In genomic region chrX:129495941-129496340, GRCh38 we compare ENCODE assay signal across 19 cellular contexts. TPM values are rescaled to one million over a fixed set of nuclear protein-coding genes. Genes with fewer than 3 reads are reported as not detected.
DNase-seq lines count a peak whose midpoint lies in the region; TF ChIP-seq lines count a peak whose summit lies in the region.
"Had no signal": no experiment of that assay in that cellular context is flagged by ENCODE, and none has a peak within 500 bp of the region (broad histone marks: within the 10 kb centered on the region; RNA-seq: fewer than 3 reads in every experiment).

No MANE protein-coding gene starts in this region.

- H4K20me1 ChIP-seq in osteoblast (ENCODE audit: insufficient read depth, low read length) = peaks cover 3% of the 10 kb centered on the region

- peak overlapping the region; percentile 76 for H3K27ac Mint-ChIP-seq in chondrocyte (ENCODE audit: unreplicated experiment)
- no peak overlapping the region for H3K27ac Mint-ChIP-seq in glutamatergic neuron (ENCODE audit: unreplicated experiment)
- no peak overlapping the region for H3K27ac Mint-ChIP-seq in activated CD4-positive, alpha-beta T cell treated with anti-CD3 and anti-CD28 coated beads, Interleukin-2, amount 10 ng/mL, durations not matched to agents 24 days and 14 days
- H3K27ac Mint-ChIP-seq: naive thymus-derived CD4-positive, alpha-beta T cell had no signal

- intact Hi-C loops in activated CD4-positive, alpha-beta T cell treated with anti-CD3 and anti-CD28 coated beads, Interleukin-2, amount 10 ng/mL, durations not matched to agents 24 days and 14 days (cut with micrococcal nuclease) = no loop called here

- TF ChIP-seq CTCF in chondrocyte (IDR thresholded peaks at IDR 0.05) (no peak), osteoblast (IDR thresholded peaks at IDR 0.05; ENCODE audit: extremely low read depth, low read depth, low read length) (no peak), glutamatergic neuron (IDR thresholded peaks at IDR 0.05; ENCODE audit: partially characterized antibody, unreplicated experiment) (no peak)

- H3K36me3 ChIP-seq in osteoblast (ENCODE audit: insufficient read depth, low read length) = peaks cover 27% of the 10 kb centered on the region

- H3K4me3 Mint-ChIP-seq in chondrocyte (ENCODE audit: unreplicated experiment) (no peak overlapping the region), glutamatergic neuron (ENCODE audit: unreplicated experiment) (no peak overlapping the region)
- H3K4me3 Mint-ChIP-seq in activated CD4-positive, alpha-beta T cell treated with anti-CD3 and anti-CD28 coated beads, Interleukin-2, amount 10 ng/mL, durations not matched to agents 24 days and 14 days = no peak overlapping the region
- H3K4me3 Mint-ChIP-seq: naive thymus-derived CD4-positive, alpha-beta T cell had no signal

- H3K27ac ChIP-seq in osteoblast (ENCODE audit: low read depth, low read length) = peak overlapping the region; percentile 46
- H3K27ac ChIP-seq: heart left ventricle, pancreas, right atrium auricular region, upper lobe of left lung had no signal

- no peaks in the 10 kb centered on the region for H3K9me3 ChIP-seq in osteoblast (ENCODE audit: low read depth, low read length)
- H3K9me3 ChIP-seq: heart left ventricle, pancreas, right atrium auricular region, upper lobe of left lung had no signal

- DNase-seq in EH (ENCODE audit: low read depth) = peak; percentile 59
- peak; percentile 63 for DNase-seq in M059J (ENCODE audit: low read depth)
- DNase-seq in chondrocyte (ENCODE audit: low spot score) = no peak
- DNase-seq in osteoblast (ENCODE audit: insufficient read length, low spot score, missing footprints) = no peak
- DNase-seq in glomerular visceral epithelial cell (ENCODE audit: extremely low spot score) = no peak
- no peak for DNase-seq in glutamatergic neuron
- DNase-seq in activated CD4-positive, alpha-beta T cell treated with anti-CD3 and anti-CD28 coated beads, Interleukin-2, amount 10 ng/mL, durations not matched to agents 24 days and 14 days = no peak
- no peak for DNase-seq in mesenteric fat pad (ENCODE audit: low spot score)
- DNase-seq: activated naive CD4-positive, alpha-beta T cell treated with anti-CD3 and anti-CD28 coated beads, Interleukin-2, amount 50 U/mL, for 16 hours; activated T-cell treated with anti-CD3 and anti-CD28 coated beads, Interleukin-2, amount 50 U/mL, for 48 hours; effector CD8-positive, alpha-beta T cell; heart left ventricle; KBM-7; naive thymus-derived CD4-positive, alpha-beta T cell; NCI-H1694 treated with DMSO at 0.1 percent for 48 hours; NCI-H748 treated with DMSO at 0.1 percent for 48 hours; pancreas; upper lobe of left lung had no signal

- peaks cover 28% of the 10 kb centered on the region for H3K36me3 Mint-ChIP-seq in chondrocyte (ENCODE audit: low read depth)
- H3K36me3 Mint-ChIP-seq in glutamatergic neuron (ENCODE audit: unreplicated experiment) = no peaks in the 10 kb centered on the region
- H3K36me3 Mint-ChIP-seq in activated CD4-positive, alpha-beta T cell treated with anti-CD3 and anti-CD28 coated beads, Interleukin-2, amount 10 ng/mL, durations not matched to agents 24 days and 14 days (ENCODE audit: low read depth) = no peaks in the 10 kb centered on the region

- H3K4me3 ChIP-seq in osteoblast (ENCODE audit: insufficient read depth, low read length) = no peak overlapping the region
- H3K4me3 ChIP-seq: heart left ventricle, pancreas, right atrium auricular region, upper lobe of left lung had no signal

- H3K9me3 Mint-ChIP-seq in chondrocyte (ENCODE audit: low read depth) (no peaks in the 10 kb centered on the region), glutamatergic neuron (ENCODE audit: unreplicated experiment) (no peaks in the 10 kb centered on the region)
- no peaks in the 10 kb centered on the region for H3K9me3 Mint-ChIP-seq in activated CD4-positive, alpha-beta T cell treated with anti-CD3 and anti-CD28 coated beads, Interleukin-2, amount 10 ng/mL, durations not matched to agents 24 days and 14 days
- H3K9me3 Mint-ChIP-seq: naive thymus-derived CD4-positive, alpha-beta T cell had no signal

- H3K4me2 ChIP-seq in osteoblast (ENCODE audit: insufficient read depth, low read length) = no peak overlapping the region

- H3K4me1 Mint-ChIP-seq in chondrocyte (ENCODE audit: low read depth) = peaks cover 19% of the 10 kb centered on the region
- no peaks in the 10 kb centered on the region for H3K4me1 Mint-ChIP-seq in glutamatergic neuron (ENCODE audit: low read depth, unreplicated experiment)
- no peaks in the 10 kb centered on the region for H3K4me1 Mint-ChIP-seq in activated CD4-positive, alpha-beta T cell treated with anti-CD3 and anti-CD28 coated beads, Interleukin-2, amount 10 ng/mL, durations not matched to agents 24 days and 14 days
- H3K4me1 Mint-ChIP-seq: naive thymus-derived CD4-positive, alpha-beta T cell had no signal

- H3K27me3 Mint-ChIP-seq in chondrocyte (ENCODE audit: low read depth) = no peaks in the 10 kb centered on the region
- H3K27me3 Mint-ChIP-seq in glutamatergic neuron (ENCODE audit: unreplicated experiment) = no peaks in the 10 kb centered on the region
- no peaks in the 10 kb centered on the region for H3K27me3 Mint-ChIP-seq in activated CD4-positive, alpha-beta T cell treated with anti-CD3 and anti-CD28 coated beads, Interleukin-2, amount 10 ng/mL, durations not matched to agents 24 days and 14 days
- H3K27me3 Mint-ChIP-seq: naive thymus-derived CD4-positive, alpha-beta T cell had no signal

- no peaks in the 10 kb centered on the region for H3K79me2 ChIP-seq in osteoblast (ENCODE audit: insufficient read depth, low read length)

- peaks cover 21% of the 10 kb centered on the region for H3K4me1 ChIP-seq in osteoblast (ENCODE audit: insufficient read depth, low read length)
- H3K4me1 ChIP-seq: heart left ventricle, pancreas, right atrium auricular region, upper lobe of left lung had no signal

- no peak overlapping the region for H2AFZ ChIP-seq in osteoblast (ENCODE audit: low read length)

- no peaks in the 10 kb centered on the region for H3K27me3 ChIP-seq in osteoblast (ENCODE audit: insufficient read depth, low read length)
- H3K27me3 ChIP-seq: pancreas, right atrium auricular region, upper lobe of left lung had no signal

RNA-seq across cellular contexts. Expression of gene SMARCA1, which starts 27.3 kb away (rescaled TPM):
- 95.1 and 142 TPM in 2 replicates for total RNA-seq in M059J (2014; rRNA removed; shearing (Covaris generic))
- total RNA-seq in chondrocyte (123 to 126 TPM (median 123 TPM) in 3 replicates), osteoblast (44.8 and 58.6 TPM in 2 replicates), glutamatergic neuron (ENCODE audit: unreplicated experiment) (55.7 TPM), mesenteric fat pad (32.4 TPM)
- total RNA-seq in activated CD4-positive, alpha-beta T cell treated with anti-CD3 and anti-CD28 coated beads, Interleukin-2, amount 10 ng/mL, durations not matched to agents 24 days and 14 days = not detected in 2 replicates

RNA-seq across cellular contexts. Expression of gene OCRL, which starts 44.1 kb away (rescaled TPM):
- total RNA-seq in M059J (2014; rRNA removed; shearing (Covaris generic)) = 31.8 and 44.7 TPM in 2 replicates
- total RNA-seq in chondrocyte (56.0 to 61.0 TPM (median 58.9 TPM) in 3 replicates), osteoblast (18.1 and 18.9 TPM in 2 replicates), glutamatergic neuron (ENCODE audit: unreplicated experiment) (34.3 TPM), mesenteric fat pad (25.2 TPM)
- 3.8 and 4.2 TPM in 2 replicates for total RNA-seq in activated CD4-positive, alpha-beta T cell treated with anti-CD3 and anti-CD28 coated beads, Interleukin-2, amount 10 ng/mL, durations not matched to agents 24 days and 14 days

Comparison
In these comparisons a context has a peak if more than half of its experiments do, and no peak if none do; other contexts are left out.
1. DNase-seq: peak in EH (single experiment) and M059J (single experiment); none in chondrocyte (single experiment), osteoblast (single experiment), glomerular visceral epithelial cell (single experiment), glutamatergic neuron (single experiment), activated CD4-positive, alpha-beta T cell treated with anti-CD3 and anti-CD28 coated beads, Interleukin-2, amount 10 ng/mL, durations not matched to agents 24 days and 14 days (single experiment) and mesenteric fat pad (single experiment).
2. RNA of gene SMARCA1, which starts 27.3 kb away (total RNA-seq): 95.1 to 142 TPM in M059J, 123 to 126 TPM in chondrocyte, 44.8 to 58.6 TPM in osteoblast, 55.7 TPM in glutamatergic neuron (single experiment) and 32.4 TPM in mesenteric fat pad (single experiment); not detected in activated CD4-positive, alpha-beta T cell treated with anti-CD3 and anti-CD28 coated beads, Interleukin-2, amount 10 ng/mL, durations not matched to agents 24 days and 14 days; every median in the first group is over 10 times any median in the second.